10 cellular contexts compared by ENCODE assay signal in the genomic region with DNA sequence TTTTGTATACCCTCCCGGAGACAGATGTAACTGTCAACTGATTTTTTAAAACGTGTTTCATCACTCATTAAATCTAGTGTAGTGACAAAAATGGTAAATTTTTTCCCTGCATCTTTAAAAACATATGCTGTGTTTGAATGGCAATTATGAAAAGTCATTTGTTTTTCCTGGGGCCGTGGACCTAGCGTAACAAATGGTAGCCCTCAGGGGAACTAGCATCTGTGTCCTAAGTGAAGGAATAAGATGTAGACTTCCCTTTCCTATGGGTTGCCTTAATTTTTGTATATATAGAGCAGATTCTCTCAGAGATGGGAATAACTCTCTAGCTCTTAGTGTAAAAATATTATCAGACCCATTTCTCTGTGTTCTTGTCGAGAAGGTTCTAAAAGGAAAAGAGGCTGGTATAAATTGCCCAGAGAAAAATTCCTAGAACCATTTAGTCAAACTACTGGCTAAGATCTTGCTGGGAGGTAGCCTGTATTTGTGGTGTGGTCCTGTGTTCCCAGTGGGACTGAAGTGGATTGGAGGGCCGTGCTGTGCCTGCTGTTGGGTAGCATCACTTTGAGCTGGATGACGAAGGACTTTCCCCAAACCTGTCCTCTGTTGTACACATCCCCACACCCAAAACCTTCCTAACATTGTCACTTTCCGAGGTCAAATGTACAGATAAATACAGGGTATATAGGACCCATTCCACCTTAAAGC.
DNase-seq lines count a peak whose midpoint lies in the region; ATAC-seq and TF ChIP-seq lines count a peak whose summit lies in the region.
"Had no signal": no experiment of that assay in that cellular context is flagged by ENCODE, and none has a peak within 500 bp of the region (broad histone marks: within the 10 kb centered on the region; RNA-seq: fewer than 3 reads in every experiment).

No MANE protein-coding gene starts in this region.

- TF ChIP-seq CTCF in heart right ventricle (IDR thresholded peaks at IDR 0.05) (no peak), right atrium auricular region (IDR thresholded peaks at IDR 0.05) (no peak), vagina (IDR thresholded peaks at IDR 0.05) (no peak)
- TF ChIP-seq CTCF in activated CD8-positive, alpha-beta T cell treated with anti-CD3 and anti-CD28 coated beads for 36 hours (IDR thresholded peaks at IDR 0.05), result no peak

- no peak overlapping the region for H3K23ac ChIP-seq in mesendoderm (ENCODE audit: low read length)

- peak overlapping the region; percentile 36 for H2BK120ac ChIP-seq in mesendoderm (ENCODE audit: low read depth, low read length)

- no peak for TF ChIP-seq POLR2A in vagina (IDR thresholded peaks at IDR 0.05)

- peak overlapping the region; percentile 95 for H3K27ac Mint-ChIP-seq in activated CD8-positive, alpha-beta T cell treated with anti-CD3 and anti-CD28 coated beads for 36 hours

- H3K56ac ChIP-seq in mesendoderm (ENCODE audit: low read length), result peak overlapping the region; percentile 25

- peaks cover 17% of the 10 kb centered on the region for H3K79me2 ChIP-seq in mesendoderm (ENCODE audit: control insufficient read depth, insufficient read depth, low read length)

- peak overlapping the region; percentile 95 for H3K18ac ChIP-seq in mesendoderm (ENCODE audit: low read length)

- no peak overlapping the region for H3K4ac ChIP-seq in mesendoderm (ENCODE audit: low read depth, low read length)

- H3K9me3 ChIP-seq in heart right ventricle, result no peaks in the 10 kb centered on the region
- H3K9me3 ChIP-seq in right atrium auricular region, result no peaks in the 10 kb centered on the region
- H3K9me3 ChIP-seq in vagina, result no peaks in the 10 kb centered on the region
- H3K9me3 ChIP-seq: right lobe of liver had no signal

- ATAC-seq in heart right ventricle, result peak in 3 of 8 donors; percentile 10 to 16 (median 12)
- ATAC-seq in activated CD8-positive, alpha-beta T cell treated with anti-CD3 and anti-CD28 coated beads for 36 hours, result no peak

- H3K9ac ChIP-seq in mesendoderm (ENCODE audit: low read length), result no peak overlapping the region

- H3K36me3 ChIP-seq in heart right ventricle (no peaks in the 10 kb centered on the region), right atrium auricular region (no peaks in the 10 kb centered on the region), mesendoderm (ENCODE audit: control insufficient read depth, insufficient read depth, low read length) (no peaks in the 10 kb centered on the region), vagina (no peaks in the 10 kb centered on the region)
- H3K36me3 ChIP-seq: right lobe of liver had no signal

- peak overlapping the region; percentile 82 for H3K4me3 Mint-ChIP-seq in activated CD8-positive, alpha-beta T cell treated with anti-CD3 and anti-CD28 coated beads for 36 hours

- CTCF ChIA-PET in activated CD8-positive, alpha-beta T cell treated with anti-CD3 and anti-CD28 coated beads for 36 hours (lab: Charles Lee), result interaction anchor here (1.2 to 9.0 kb wide), 4 partner anchors 8 to 29 kb away, joined by 3 to 129 read pairs (median 6); no protein-coding TSS in a partner anchor

- H3K9me3 Mint-ChIP-seq in activated CD8-positive, alpha-beta T cell treated with anti-CD3 and anti-CD28 coated beads for 36 hours, result no peaks in the 10 kb centered on the region

- no peak overlapping the region for H2BK5ac ChIP-seq in mesendoderm (ENCODE audit: low read length)

- POLR2A ChIA-PET in activated CD8-positive, alpha-beta T cell treated with anti-CD3 and anti-CD28 coated beads for 36 hours (lab: Charles Lee), result interaction anchor here (1.3 kb wide), 1 partner anchor 17 kb away, joined by 6 read pairs; no protein-coding TSS in a partner anchor

- H4K8ac ChIP-seq in mesendoderm (ENCODE audit: low read depth, low read length), result no peak overlapping the region

- H3K36me3 Mint-ChIP-seq in activated CD8-positive, alpha-beta T cell treated with anti-CD3 and anti-CD28 coated beads for 36 hours (ENCODE audit: low read depth), result no peaks in the 10 kb centered on the region

- DNase-seq in heart right ventricle (no peak), right atrium auricular region (ENCODE audit: low spot score) (no peak), mesendoderm (no peak), vagina (ENCODE audit: extremely low spot score in 2 of 2) (no peak), islet precursor cell (no peak), GM19238 (ENCODE audit: insufficient read length, low spot score) (no peak), DMS53 (lab: John Stamatoyannopoulos, UW) (no peak)
- DNase-seq in activated CD8-positive, alpha-beta T cell treated with anti-CD3 and anti-CD28 coated beads for 36 hours, result no peak
- DNase-seq: right lobe of liver, RPMI8226 had no signal

- H3K4me1 Mint-ChIP-seq in activated CD8-positive, alpha-beta T cell treated with anti-CD3 and anti-CD28 coated beads for 36 hours (ENCODE audit: low read depth), result peaks cover 77% of the 10 kb centered on the region

- H3K4me2 ChIP-seq in mesendoderm (ENCODE audit: low read length), result no peak overlapping the region

- H3K4me3 ChIP-seq in heart right ventricle, result no peak overlapping the region
- H3K4me3 ChIP-seq in right atrium auricular region, result no peak overlapping the region
- no peak overlapping the region for H3K4me3 ChIP-seq in mesendoderm (ENCODE audit: low read length)
- no peak overlapping the region for H3K4me3 ChIP-seq in vagina
- H3K4me3 ChIP-seq: right lobe of liver had no signal

- peak overlapping the region; percentile 19 for H2BK15ac ChIP-seq in mesendoderm (replicated peaks; ENCODE audit: low read depth)

- H3K4me1 ChIP-seq in heart right ventricle (peaks cover 5 to 73% (median 61%) of the 10 kb centered on the region in 9 donors), right atrium auricular region (peaks cover 0 to 43% of the 10 kb centered on the region in 2 donors), mesendoderm (ENCODE audit: control insufficient read depth, low read depth, low read length) (peaks cover 10% of the 10 kb centered on the region), vagina (peaks cover 85% of the 10 kb centered on the region)

- no peaks in the 10 kb centered on the region for H3K27me3 Mint-ChIP-seq in activated CD8-positive, alpha-beta T cell treated with anti-CD3 and anti-CD28 coated beads for 36 hours

- no peak overlapping the region for H4K5ac ChIP-seq in mesendoderm (ENCODE audit: low read length)

- no peak overlapping the region for H2AK5ac ChIP-seq in mesendoderm (ENCODE audit: low read length)

- H3K27me3 ChIP-seq in heart right ventricle, result no peaks in the 10 kb centered on the region
- no peaks in the 10 kb centered on the region for H3K27me3 ChIP-seq in right atrium auricular region
- H3K27me3 ChIP-seq in mesendoderm (ENCODE audit: insufficient read depth, low read length, poor library complexity), result no peaks in the 10 kb centered on the region
- no peaks in the 10 kb centered on the region for H3K27me3 ChIP-seq in vagina
- H3K27me3 ChIP-seq: right lobe of liver had no signal

- peak overlapping the region in 6 of 10 donors; percentile 18 to 84 (median 38) for H3K27ac ChIP-seq in heart right ventricle
- peak overlapping the region in 1 of 2 donors; percentile 17 for H3K27ac ChIP-seq in right atrium auricular region
- H3K27ac ChIP-seq in mesendoderm (ENCODE audit: low read depth, low read length), result peak overlapping the region; percentile 93
- peak overlapping the region; percentile 72 for H3K27ac ChIP-seq in vagina
- H3K27ac ChIP-seq: right lobe of liver had no signal

- peaks cover 10% of the 10 kb centered on the region for H3K79me1 ChIP-seq in mesendoderm (ENCODE audit: low read length)

- WGBS in heart right ventricle, 2 donors, result 65 to 71% methylated on average over 8 of the region's 8 CpGs
- WGBS in mesendoderm (ENCODE audit: extremely low coverage, insufficient coverage, low lambda C conversion rate), result no CpG with 5 or more reads among the region's 8 CpGs

- intact Hi-C loops in heart right ventricle (cut with DNase I), result no loop called here
- intact Hi-C loops in activated CD8-positive, alpha-beta T cell treated with anti-CD3 and anti-CD28 coated beads for 36 hours (cut with micrococcal nuclease), result no loop called here
- intact Hi-C loops in vagina (cut with DNase I), result no loop called here
